1 cellular context compared by ENCODE assay signal in the genomic region with DNA sequence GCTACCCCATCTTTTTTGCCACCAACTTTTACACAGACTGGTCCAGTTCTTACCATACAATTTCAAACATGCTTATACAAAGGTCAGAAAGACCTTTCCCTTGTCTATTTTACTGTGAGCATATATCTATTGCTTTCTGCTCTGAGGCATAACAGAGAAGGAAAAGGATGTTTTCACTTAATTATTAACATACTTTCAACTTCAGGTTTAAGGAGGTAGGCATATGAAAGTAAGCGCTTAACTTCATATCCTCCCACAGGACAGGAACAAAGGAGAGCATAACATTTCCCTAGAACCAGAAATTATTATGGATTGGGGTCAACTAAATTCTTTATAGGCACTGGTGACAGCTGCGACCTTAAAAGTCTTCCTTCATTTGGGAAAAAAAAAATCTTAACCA.
TF ChIP-seq lines count a peak whose summit lies in the region.

No MANE protein-coding gene starts in this region.

TF ChIP-seq in A549, 52 proteins besides CTCF, POLR2A, EP300 and RAD21:
- TF ChIP-seq ZNF302 (CRISPR knock-in tag; IDR thresholded peaks at IDR 0.05), result no peak
TF ChIP-seq in A549: peak in this region for 0.
